Comparison of ENCODE assay signal across 28 cellular contexts in the genomic region with DNA sequence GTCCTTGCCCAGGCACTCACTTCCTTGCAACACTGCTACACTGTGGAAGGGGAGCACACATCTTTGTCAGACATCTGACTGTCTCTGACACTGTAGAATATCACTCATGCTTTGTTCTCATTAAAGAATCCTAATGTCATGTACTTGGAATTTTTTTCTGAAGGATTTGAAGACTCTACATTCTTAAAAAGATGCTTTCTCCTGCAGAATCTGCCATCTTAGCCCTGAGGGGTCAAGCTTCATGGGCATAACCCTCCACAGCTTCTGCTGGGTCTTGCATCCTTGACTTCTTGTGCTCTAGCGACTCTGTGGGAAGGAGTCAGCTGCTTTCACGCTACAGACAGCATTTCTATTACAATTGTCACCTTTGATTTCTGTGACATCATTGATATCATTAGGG.
"Had no signal": no experiment of that assay in that cellular context is flagged by ENCODE, and none has a peak within 500 bp of the region (broad histone marks: within the 10 kb centered on the region; RNA-seq: fewer than 3 reads in every experiment).

No MANE protein-coding gene starts in this region.

- H3K4me1 ChIP-seq: colonic mucosa, esophagus muscularis mucosa, esophagus squamous epithelium, foreskin keratinocyte, gastroesophageal sphincter had no signal

- DNase-seq: colonic mucosa; cortex of kidney; dermis blood vessel endothelial cell; dorsolateral prefrontal cortex; effector CD4-positive, alpha-beta T cell; effector CD8-positive, alpha-beta T cell; effector memory CD4-positive, alpha-beta T cell; effector memory CD8-positive, alpha-beta T cell; erythroblast; esophagus squamous epithelium; foreskin fibroblast; foreskin keratinocyte; foreskin melanocyte; gastrocnemius medialis; glutamatergic neuron; head of caudate nucleus; heart left ventricle; heart right ventricle had no signal

- H3K9me3 ChIP-seq: colonic mucosa, esophagus squamous epithelium, gastrocnemius medialis had no signal

- FAIRE-seq: colon, endometrium, endothelial cell of umbilical vein, frontal cortex had no signal

- ATAC-seq: effector memory CD8-positive, alpha-beta T cell; esophagus mucosa; foreskin keratinocyte; gastrocnemius medialis; gastroesophageal sphincter; heart left ventricle; heart right ventricle had no signal

- H3K36me3 ChIP-seq: colonic mucosa, esophagus muscularis mucosa, esophagus squamous epithelium, gastrocnemius medialis, gastroesophageal sphincter, heart left ventricle, heart right ventricle had no signal

- H3K9me3 Mint-ChIP-seq: dendritic cell treated with granulocyte-macrophage colony-stimulating factor and Interleukin-4, amounts not matched to agents 40 ng/mL and 50 ng/mL, for 4 days; effector memory CD8-positive, alpha-beta T cell had no signal

- H3K27ac ChIP-seq: colonic mucosa, coronary artery, dorsolateral prefrontal cortex, epithelial cell of prostate, esophagus muscularis mucosa, esophagus squamous epithelium, foreskin keratinocyte, gastrocnemius medialis, gastroesophageal sphincter, heart left ventricle, heart right ventricle had no signal

- H3K4me3 ChIP-seq: colonic mucosa, coronary artery, dorsolateral prefrontal cortex, esophagus muscularis mucosa, esophagus squamous epithelium, gastrocnemius medialis, gastroesophageal sphincter, heart left ventricle, heart right ventricle had no signal

- H3K4me3 Mint-ChIP-seq: dendritic cell treated with granulocyte-macrophage colony-stimulating factor and Interleukin-4, amounts not matched to agents 40 ng/mL and 50 ng/mL, for 4 days; effector memory CD8-positive, alpha-beta T cell had no signal

- H3K27me3 ChIP-seq: colonic mucosa, dorsolateral prefrontal cortex, esophagus muscularis mucosa, esophagus squamous epithelium, foreskin keratinocyte, gastrocnemius medialis, gastroesophageal sphincter, heart left ventricle, heart right ventricle had no signal

- H3K27ac Mint-ChIP-seq: dendritic cell treated with granulocyte-macrophage colony-stimulating factor and Interleukin-4, amounts not matched to agents 40 ng/mL and 50 ng/mL, for 4 days; effector memory CD8-positive, alpha-beta T cell had no signal
